ENCODE assay signal across 1 cellular context in the genomic region with DNA sequence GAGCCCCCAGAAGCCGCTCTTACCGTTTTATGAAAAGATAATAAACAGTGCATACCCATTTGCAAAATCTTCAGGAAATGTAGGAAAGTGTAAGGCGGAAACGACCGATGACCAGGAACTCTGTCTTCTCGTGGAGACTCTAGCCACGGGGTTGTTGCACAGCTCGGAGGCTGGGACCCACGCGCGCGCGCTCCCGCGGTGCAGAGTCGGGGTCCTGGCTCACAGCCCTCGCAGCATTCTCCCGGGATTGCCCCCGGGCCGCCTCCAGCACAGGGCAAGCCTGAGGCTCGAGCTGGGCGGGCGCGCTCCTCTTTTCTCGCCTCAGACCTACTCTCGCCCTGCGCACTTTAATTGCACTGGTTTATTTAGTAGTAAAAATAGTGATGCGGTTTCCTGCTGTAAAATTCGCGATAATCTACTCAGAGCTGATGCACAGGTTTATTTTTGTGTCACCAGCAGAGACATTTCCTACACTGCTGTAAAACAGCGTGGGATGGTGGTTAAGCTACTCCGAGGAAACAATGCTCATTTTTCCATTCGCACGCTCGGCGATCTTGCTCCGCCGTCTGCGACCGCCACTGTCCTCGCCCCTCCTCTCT.
TF ChIP-seq lines count a peak whose summit lies in the region.

No MANE protein-coding gene starts in this region.

TF ChIP-seq in A549, 52 proteins besides CTCF, POLR2A, EP300 and RAD21 (continued from another document):
- TF ChIP-seq, protein P1, sequence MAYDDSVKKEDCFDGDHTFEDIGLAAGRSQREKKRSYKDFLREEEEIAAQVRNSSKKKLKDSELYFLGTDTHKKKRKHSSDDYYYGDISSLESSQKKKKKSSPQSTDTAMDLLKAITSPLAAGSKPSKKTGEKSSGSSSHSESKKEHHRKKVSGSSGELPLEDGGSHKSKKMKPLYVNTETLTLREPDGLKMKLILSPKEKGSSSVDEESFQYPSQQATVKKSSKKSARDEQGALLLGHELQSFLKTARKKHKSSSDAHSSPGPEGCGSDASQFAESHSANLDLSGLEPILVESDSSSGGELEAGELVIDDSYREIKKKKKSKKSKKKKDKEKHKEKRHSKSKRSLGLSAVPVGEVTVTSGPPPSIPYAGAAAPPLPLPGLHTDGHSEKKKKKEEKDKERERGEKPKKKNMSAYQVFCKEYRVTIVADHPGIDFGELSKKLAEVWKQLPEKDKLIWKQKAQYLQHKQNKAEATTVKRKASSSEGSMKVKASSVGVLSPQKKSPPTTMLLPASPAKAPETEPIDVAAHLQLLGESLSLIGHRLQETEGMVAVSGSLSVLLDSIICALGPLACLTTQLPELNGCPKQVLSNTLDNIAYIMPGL (CRISPR knock-in tag; IDR thresholded peaks at IDR 0.05; ENCODE audit: borderline replicate concordance): 0 out of 2 replicates have a peak, but pooled peaks have one; percentile 5
